ENCODE assay signal across 8 cellular contexts in the genomic region with DNA sequence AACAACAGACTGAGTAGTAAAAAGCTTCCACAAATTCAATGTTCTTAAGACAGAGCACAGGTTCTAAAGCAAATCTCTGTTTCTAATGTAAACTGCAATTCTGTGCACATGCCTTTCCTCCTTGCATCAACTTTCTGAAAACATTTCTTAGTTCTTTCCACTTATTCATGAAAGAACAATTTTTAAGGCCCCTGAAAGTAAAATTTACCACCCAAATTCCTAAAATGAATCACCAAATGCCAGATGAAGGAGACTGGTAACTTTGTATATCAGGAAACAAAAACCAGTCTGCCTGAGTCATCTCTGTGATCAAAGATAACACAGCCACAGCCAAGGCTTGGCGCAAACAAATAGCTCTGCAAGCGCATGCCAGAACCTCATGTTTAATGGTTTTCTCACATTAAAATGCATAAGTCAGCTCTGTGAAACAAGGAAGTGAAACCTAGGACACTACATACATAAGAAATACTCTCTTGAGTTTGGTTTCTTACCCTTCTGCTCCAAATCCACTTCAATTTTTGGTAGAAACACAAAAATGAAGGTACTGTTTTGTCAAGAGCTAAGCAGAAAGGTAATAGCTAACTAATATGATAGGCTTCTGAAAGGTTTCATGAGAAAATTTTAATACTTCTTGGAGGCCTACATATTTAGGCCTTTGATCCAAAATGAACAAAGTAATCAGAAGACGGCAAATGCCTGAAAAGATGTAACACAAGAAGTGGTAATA.
A peak's percentile ranks its signal among the peaks of the same experiment; 100 is the strongest.
DNase-seq lines count a peak whose midpoint lies in the region; ATAC-seq and TF ChIP-seq lines count a peak whose summit lies in the region.

No MANE protein-coding gene starts in this region.

- intact Hi-C loops in sciatic nerve (cut with DNase I) = no loop called here

- no peaks in the 10 kb centered on the region for H3K79me1 ChIP-seq in H9 (ENCODE audit: insufficient read depth, low read depth, low read length, poor library complexity, severe bottlenecking)

- H3K4me3 ChIP-seq in ACC112 (ENCODE audit: low read depth, low read length) (peak overlapping the region; percentile 10; the same call in 1 of the 2 replicates), RWPE2 (ENCODE audit: severe bottlenecking) (no peak overlapping the region)

- no peak overlapping the region for H4K8ac ChIP-seq in H9 (replicated peaks; ENCODE audit: insufficient read length, low read depth, low read length)

- H3K79me2 ChIP-seq in ACC112 (ENCODE audit: control insufficient read depth, insufficient read depth, low read length, unreplicated experiment) = no peaks in the 10 kb centered on the region
- H3K79me2 ChIP-seq in H9 (ENCODE audit: insufficient read depth, low read length) = no peaks in the 10 kb centered on the region

- H3K27ac Mint-ChIP-seq in H9 = peak overlapping the region in 1 of 3 experiments; percentile 62; a peak in 1 of 7 replicates

- H3K9ac ChIP-seq in H9 (ENCODE audit: extremely low read depth, insufficient read length, low read length) = no peak overlapping the region

- H2AFZ ChIP-seq in ACC112 (ENCODE audit: low read length, unreplicated experiment) (no peak overlapping the region), H9 (ENCODE audit: low read length) (no peak overlapping the region)

- H3K27ac ChIP-seq in ACC112 (ENCODE audit: low read depth, low read length) (peak overlapping the region; percentile 96), RWPE2 (ENCODE audit: poor library complexity, severe bottlenecking) (peak overlapping the region; percentile 83), H9 (ENCODE audit: insufficient read length, low read depth, low read length) (no peak overlapping the region)

- H3K36me3 Mint-ChIP-seq in H9 (ENCODE audit: insufficient read depth in 1 of 3, low read depth in 3 of 3) = peaks cover 0 to 13% (median 6%) of the 10 kb centered on the region in 3 experiments; a peak in 3 of 7 replicates

- H2BK20ac ChIP-seq in H9 (ENCODE audit: low read depth, low read length, poor library complexity, severe bottlenecking) = no peak overlapping the region

- no peak for TF ChIP-seq CTCF in RWPE2 (IDR thresholded peaks at IDR 0.05; ENCODE audit: poor library complexity, severe bottlenecking)
- no peak for TF ChIP-seq CTCF in H9 (conservative IDR thresholded peaks at IDR 0.05)

- H2BK12ac ChIP-seq in H9 (ENCODE audit: insufficient read length, low read depth, low read length) = no peak overlapping the region

- peak; percentile 91 for ATAC-seq in GM18909 (IDR thresholded peaks at IDR 0.05; ENCODE audit: poor library complexity, unreplicated experiment)
- ATAC-seq in HG03280 (IDR thresholded peaks at IDR 0.05; ENCODE audit: unreplicated experiment) = peak; percentile 91
- ATAC-seq in RWPE2 (ENCODE audit: low read depth) = peak; percentile 95
- peak; percentile 86 for ATAC-seq in sciatic nerve

- H3K4ac ChIP-seq in H9 (ENCODE audit: low read depth, low read length) = no peak overlapping the region

- no peaks in the 10 kb centered on the region for H3K27me3 Mint-ChIP-seq in H9 (ENCODE audit: low read depth)

- no peak overlapping the region for H3K14ac ChIP-seq in H9 (ENCODE audit: insufficient read depth, low read length)

- H4K20me1 ChIP-seq in H9 (ENCODE audit: control insufficient read depth, insufficient read depth, insufficient read length) = no peaks in the 10 kb centered on the region

- WGBS in H9 (ENCODE audit: extremely low coverage, insufficient read length, low lambda C conversion rate) = no CpG with 5 or more reads among the region's 3 CpGs

- H3K9me3 ChIP-seq in RWPE2 (ENCODE audit: severe bottlenecking) (no peaks in the 10 kb centered on the region), H9 (ENCODE audit: control insufficient read depth, low read depth, low read length) (no peaks in the 10 kb centered on the region)

- no peaks in the 10 kb centered on the region for H3K9me3 Mint-ChIP-seq in H9

- H2AK5ac ChIP-seq in H9 (ENCODE audit: insufficient read length, low read length) = no peak overlapping the region

- H4K91ac ChIP-seq in H9 (ENCODE audit: insufficient read length, low read depth, low read length) = no peak overlapping the region

- no peak overlapping the region for H3K23ac ChIP-seq in H9 (ENCODE audit: insufficient read length, low read depth, low read length)

- H3K36me3 ChIP-seq in ACC112 (ENCODE audit: insufficient read depth, low read length) (no peaks in the 10 kb centered on the region), RWPE2 (ENCODE audit: low read depth) (peaks cover 6% of the 10 kb centered on the region)

- DNase-seq in RWPE2 (ENCODE audit: low spot score) (peak; percentile 78), glomerular visceral epithelial cell (ENCODE audit: extremely low spot score) (peak; percentile 70), sciatic nerve (ENCODE audit: low spot score) (no peak), H9 (no peak)
- peak; percentile 84 for DNase-seq in activated effector memory CD4-positive, alpha-beta T cell treated with anti-CD3 and anti-CD28 coated beads, Interleukin-2, amount 50 U/mL, for 16 hours

- H3K23me2 ChIP-seq in H9 (ENCODE audit: insufficient read length, low read depth, low read length, poor library complexity, severe bottlenecking) = no peaks in the 10 kb centered on the region

- H3T11ph ChIP-seq in H9 (ENCODE audit: low read length) = no peak overlapping the region

- H4K5ac ChIP-seq in H9 (ENCODE audit: insufficient read length, low read depth, low read length) = no peak overlapping the region

- no peak overlapping the region for H2BK15ac ChIP-seq in H9 (ENCODE audit: low read depth, low read length)

- no peak overlapping the region for H3K56ac ChIP-seq in H9 (ENCODE audit: insufficient read length, low read depth, low read length)

- no peak overlapping the region for H2BK5ac ChIP-seq in H9 (ENCODE audit: insufficient read length, low read length)

- no peak overlapping the region for H3K18ac ChIP-seq in H9 (ENCODE audit: insufficient read length, low read depth, low read length)

- H3K4me2 ChIP-seq in H9 (ENCODE audit: insufficient read depth, insufficient read length, low read length) = no peak overlapping the region

- no peak overlapping the region for H2BK120ac ChIP-seq in H9 (ENCODE audit: low read depth, low read length, poor library complexity, severe bottlenecking)

- peaks cover 37% of the 10 kb centered on the region for H3K4me1 ChIP-seq in ACC112 (ENCODE audit: control insufficient read depth, insufficient read depth, low read length, unreplicated experiment)
- peaks cover 43% of the 10 kb centered on the region for H3K4me1 ChIP-seq in RWPE2 (ENCODE audit: insufficient read depth, poor library complexity, severe bottlenecking)
- H3K4me1 ChIP-seq in H9 (ENCODE audit: insufficient read depth, low read length) = no peaks in the 10 kb centered on the region

- no peaks in the 10 kb centered on the region; a peak in 1 of 4 replicates for H3K4me1 Mint-ChIP-seq in H9

- H3K27me3 ChIP-seq in ACC112 (ENCODE audit: insufficient read depth, low read length) (no peaks in the 10 kb centered on the region), RWPE2 (ENCODE audit: insufficient read depth, poor library complexity, severe bottlenecking) (no peaks in the 10 kb centered on the region), H9 (ENCODE audit: insufficient read depth, low read length) (no peaks in the 10 kb centered on the region)

- H3K4me3 Mint-ChIP-seq in H9 = no peak overlapping the region

Comparison
In these comparisons a context has a peak if more than half of its experiments do, and no peak if none do; other contexts are left out.
1. DNase-seq: peak in RWPE2 (single experiment), activated effector memory CD4-positive, alpha-beta T cell treated with anti-CD3 and anti-CD28 coated beads, Interleukin-2, amount 50 U/mL, for 16 hours (single experiment) and glomerular visceral epithelial cell (single experiment); none in sciatic nerve (single experiment) and H9 (single experiment).
2. Peak in every context shown above with its lines, with median percentiles within 50 percentile points of each other: ATAC-seq.